Comparison of ENCODE assay signal across 18 cellular contexts in the genomic region with DNA sequence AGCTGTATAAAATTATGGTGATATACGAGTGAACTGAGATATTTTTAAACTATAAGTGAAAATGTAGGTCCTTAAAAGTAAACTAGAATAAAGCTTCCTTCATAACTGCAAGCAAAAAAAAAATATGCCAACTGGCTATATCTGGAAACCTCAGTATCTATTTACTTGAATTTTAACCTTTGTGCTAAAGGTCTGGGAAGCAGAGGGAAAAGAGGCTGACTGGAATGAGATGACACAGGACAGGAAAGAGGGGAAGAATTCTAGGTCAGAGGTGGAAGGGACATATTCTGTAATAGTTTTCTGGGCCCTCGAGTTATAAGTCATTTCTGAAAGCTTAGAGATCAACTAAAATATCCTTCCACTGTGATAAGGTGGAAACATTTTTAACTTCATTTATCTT. TPM values are rescaled to one million over a fixed set of nuclear protein-coding genes. Genes with fewer than 3 reads are reported as not detected.
DNase-seq lines count a peak whose midpoint lies in the region; ATAC-seq and TF ChIP-seq lines count a peak whose summit lies in the region.
"Had no signal": no experiment of that assay in that cellular context is flagged by ENCODE, and none has a peak within 500 bp of the region (broad histone marks: within the 10 kb centered on the region; RNA-seq: fewer than 3 reads in every experiment).

No MANE protein-coding gene starts in this region.

- 7% methylated on average over 2 of the region's 2 CpGs for WGBS in right lobe of liver (ENCODE audit: insufficient coverage, low coverage, low lambda C conversion rate, missing lambda C conversion rate)

- no peak for TF ChIP-seq POLR2A in right lobe of liver (IDR thresholded peaks at IDR 0.05)

- no peak overlapping the region for H3K4me3 ChIP-seq in fibroblast of mammary gland (ENCODE audit: control insufficient read depth, low read depth, low read length)
- no peak overlapping the region for H3K4me3 ChIP-seq in right lobe of liver
- H3K4me3 ChIP-seq in subcutaneous abdominal adipose tissue (ENCODE audit: low read depth in 1 of 5, low read length in 5 of 5): no peak overlapping the region
- H3K4me3 ChIP-seq in SJCRH30: no peak overlapping the region
- H3K4me3 ChIP-seq: HAP-1, PC-9 had no signal

- H3K27me3 ChIP-seq in right lobe of liver: no peaks in the 10 kb centered on the region
- H3K27me3 ChIP-seq in subcutaneous abdominal adipose tissue (ENCODE audit: control insufficient read depth in 5 of 5, insufficient read depth in 4 of 5, low read length in 5 of 5): no peaks in the 10 kb centered on the region
- H3K27me3 ChIP-seq in SJCRH30: peaks cover 2% of the 10 kb centered on the region; the same call in 1 of the 2 replicates

- intact Hi-C loops in Right ventricle myocardium superior (cut with DNase I) (no loop called here), cardiac septum (cut with DNase I) (no loop called here), right lobe of liver (cut with DNase I) (no loop called here)

- H3K9me3 ChIP-seq in right lobe of liver (no peaks in the 10 kb centered on the region), subcutaneous abdominal adipose tissue (ENCODE audit: control insufficient read depth in 5 of 5, low read length in 5 of 5) (no peaks in the 10 kb centered on the region), SJCRH30 (replicated peaks) (no peaks in the 10 kb centered on the region)
- H3K9me3 ChIP-seq: HAP-1 had no signal

- H3K36me3 ChIP-seq in right lobe of liver: no peaks in the 10 kb centered on the region
- no peaks in the 10 kb centered on the region for H3K36me3 ChIP-seq in subcutaneous abdominal adipose tissue (ENCODE audit: control insufficient read depth in 5 of 5, insufficient read depth in 5 of 5, low read length in 5 of 5)
- H3K36me3 ChIP-seq in SJCRH30: no peaks in the 10 kb centered on the region
- H3K36me3 ChIP-seq: HAP-1 had no signal

- no peak for TF ChIP-seq CTCF in fibroblast of mammary gland (conservative IDR thresholded peaks at IDR 0.05; ENCODE audit: control insufficient read depth, insufficient read depth, low read depth, low read length)
- no peak for TF ChIP-seq CTCF in right lobe of liver (IDR thresholded peaks at IDR 0.05)

- H3K4me1 ChIP-seq in right lobe of liver (peaks cover 0 to 23% (median 11%) of the 10 kb centered on the region in 4 donors), subcutaneous abdominal adipose tissue (ENCODE audit: control insufficient read depth in 5 of 5, insufficient read depth in 5 of 5, low read length in 5 of 5) (peaks cover 0 to 22% (median 6%) of the 10 kb centered on the region in 5 donors), SJCRH30 (no peaks in the 10 kb centered on the region)
- H3K4me1 ChIP-seq: HAP-1 had no signal

- H3K27ac ChIP-seq in right lobe of liver: peak overlapping the region; percentile 74 to 93 (median 75)
- H3K27ac ChIP-seq in subcutaneous abdominal adipose tissue (ENCODE audit: low read depth, low read length): peak overlapping the region; percentile 88
- no peak overlapping the region for H3K27ac ChIP-seq in SJCRH30
- H3K27ac ChIP-seq: PC-9 had no signal

- H3K9ac ChIP-seq in subcutaneous abdominal adipose tissue (ENCODE audit: low read length in 5 of 5): peak overlapping the region in 2 of 5 donors; percentile 66 to 80

- ATAC-seq in Right ventricle myocardium superior (ENCODE audit: poor library complexity): peak; percentile 44
- ATAC-seq in right lobe of liver: peak; percentile 90 to 95 (median 93)
- no peak for ATAC-seq in HG03342 (IDR thresholded peaks at IDR 0.05; ENCODE audit: unreplicated experiment)

- DNase-seq in Right ventricle myocardium superior (no peak), cardiac septum (ENCODE audit: low spot score) (no peak), fibroblast of mammary gland (ENCODE audit: low read depth) (peak; percentile 41), right lobe of liver (no peak), SJCRH30 (no peak)
- no peak for DNase-seq in stimulated activated CD4-positive, alpha-beta T cell treated with anti-CD3 and anti-CD28 coated beads, Interleukin-1b, Interleukin-23, amount 100 ng/mL, for 48 hours
- DNase-seq: 8988T, C1 segment of cervical spinal cord, EL, KBM-7, NCI-H1092, NCI-H1694, NCI-H446, NCI-H748 treated with DMSO at 0.1 percent for 48 hours, PC-9 had no signal

RNA-seq across cellular contexts. Expression of gene AIG1, which starts 46.8 kb away (rescaled TPM):
- total RNA-seq in Right ventricle myocardium superior (71.7 TPM), cardiac septum (42.6 TPM), right lobe of liver (100 to 1,000 TPM in 5 of 6 experiments, 10 to 100 TPM in 1; 81.4 to 151 (median 111) TPM)
- total RNA-seq in SJCRH30 (2014; rRNA removed; shearing (Covaris generic)): 6.8 and 9.2 TPM in 2 replicates
